Comparison of ENCODE assay signal across 3 cellular contexts in genomic region chr10:94300042-94300441, GRCh38.
TF ChIP-seq lines count a peak whose summit lies in the region.

No MANE protein-coding gene starts in this region.

TF ChIP-seq in SK-N-SH treated with all-trans-retinoic acid at 6 μM for 48 hours, 23 proteins besides CTCF, POLR2A, EP300 and RAD21 (continued from another document and continues in another):
- TF ChIP-seq, protein P1, sequence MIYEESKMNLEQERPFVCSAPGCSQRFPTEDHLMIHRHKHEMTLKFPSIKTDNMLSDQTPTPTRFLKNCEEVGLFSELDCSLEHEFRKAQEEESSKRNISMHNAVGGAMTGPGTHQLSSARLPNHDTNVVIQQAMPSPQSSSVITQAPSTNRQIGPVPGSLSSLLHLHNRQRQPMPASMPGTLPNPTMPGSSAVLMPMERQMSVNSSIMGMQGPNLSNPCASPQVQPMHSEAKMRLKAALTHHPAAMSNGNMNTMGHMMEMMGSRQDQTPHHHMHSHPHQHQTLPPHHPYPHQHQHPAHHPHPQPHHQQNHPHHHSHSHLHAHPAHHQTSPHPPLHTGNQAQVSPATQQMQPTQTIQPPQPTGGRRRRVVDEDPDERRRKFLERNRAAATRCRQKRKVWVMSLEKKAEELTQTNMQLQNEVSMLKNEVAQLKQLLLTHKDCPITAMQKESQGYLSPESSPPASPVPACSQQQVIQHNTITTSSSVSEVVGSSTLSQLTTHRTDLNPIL (CRISPR knock-in tag; IDR thresholded peaks at IDR 0.05; ENCODE audit: low read depth): no peak
- no peak for TF ChIP-seq ZNF8 (CRISPR knock-in tag; IDR thresholded peaks at IDR 0.05)
- no peak for TF ChIP-seq CSDC2 (CRISPR knock-in tag; IDR thresholded peaks at IDR 0.05)
- no peak for TF ChIP-seq TOX (CRISPR knock-in tag; IDR thresholded peaks at IDR 0.05; ENCODE audit: borderline replicate concordance)
- no peak for TF ChIP-seq ZFP3 (CRISPR knock-in tag; IDR thresholded peaks at IDR 0.05)
- TF ChIP-seq OSR1 (CRISPR knock-in tag; IDR thresholded peaks at IDR 0.05): no peak
- TF ChIP-seq, protein P2, sequence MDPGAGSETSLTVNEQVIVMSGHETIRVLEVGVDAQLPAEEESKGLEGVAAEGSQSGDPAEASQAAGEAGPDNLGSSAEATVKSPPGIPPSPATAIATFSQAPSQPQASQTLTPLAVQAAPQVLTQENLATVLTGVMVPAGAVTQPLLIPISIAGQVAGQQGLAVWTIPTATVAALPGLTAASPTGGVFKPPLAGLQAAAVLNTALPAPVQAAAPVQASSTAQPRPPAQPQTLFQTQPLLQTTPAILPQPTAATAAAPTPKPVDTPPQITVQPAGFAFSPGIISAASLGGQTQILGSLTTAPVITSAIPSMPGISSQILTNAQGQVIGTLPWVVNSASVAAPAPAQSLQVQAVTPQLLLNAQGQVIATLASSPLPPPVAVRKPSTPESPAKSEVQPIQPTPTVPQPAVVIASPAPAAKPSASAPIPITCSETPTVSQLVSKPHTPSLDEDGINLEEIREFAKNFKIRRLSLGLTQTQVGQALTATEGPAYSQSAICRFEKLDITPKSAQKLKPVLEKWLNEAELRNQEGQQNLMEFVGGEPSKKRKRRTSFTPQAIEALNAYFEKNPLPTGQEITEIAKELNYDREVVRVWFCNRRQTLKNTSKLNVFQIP (CRISPR knock-in tag; IDR thresholded peaks at IDR 0.05; ENCODE audit: borderline replicate concordance, low read depth): no peak
- no peak for TF ChIP-seq ZFP30 (CRISPR knock-in tag; IDR thresholded peaks at IDR 0.05)
- TF ChIP-seq GLIS3 (CRISPR knock-in tag; IDR thresholded peaks at IDR 0.05): no peak
- no peak for TF ChIP-seq ESRRG (CRISPR knock-in tag; IDR thresholded peaks at IDR 0.05)
- TF ChIP-seq RARB (CRISPR knock-in tag; IDR thresholded peaks at IDR 0.05): no peak
- no peak for TF ChIP-seq CSRNP3 (CRISPR knock-in tag; IDR thresholded peaks at IDR 0.05)

TF ChIP-seq in SK-N-SH, 30 proteins besides CTCF, POLR2A, EP300 and RAD21 (continued from another document):
- TF ChIP-seq ZBTB33 (IDR thresholded peaks at IDR 0.05; ENCODE audit: borderline replicate concordance, low read depth): no peak
- no peak for TF ChIP-seq NFIC (IDR thresholded peaks at IDR 0.05; ENCODE audit: borderline replicate concordance)
- no peak for TF ChIP-seq FOSL2 (IDR thresholded peaks at IDR 0.05; ENCODE audit: borderline replicate concordance, low read depth)
- TF ChIP-seq IRF3 (IDR thresholded peaks at IDR 0.05; ENCODE audit: low read depth, low read length): no peak
- no peak for TF ChIP-seq RCOR1 (IDR thresholded peaks at IDR 0.05; ENCODE audit: low read length)
- TF ChIP-seq FOXM1 (IDR thresholded peaks at IDR 0.05; ENCODE audit: low read depth): no peak
- TF ChIP-seq MXI1 (IDR thresholded peaks at IDR 0.05; ENCODE audit: low read depth, low read length): no peak
- no peak for TF ChIP-seq YY1 (IDR thresholded peaks at IDR 0.05; ENCODE audit: low read depth)
- TF ChIP-seq NRF1 (IDR thresholded peaks at IDR 0.05; ENCODE audit: low read depth, low read length): no peak

TF ChIP-seq in GM23338, 12 proteins besides CTCF, POLR2A, EP300 and RAD21 (continued from another document):
- TF ChIP-seq, protein P3, sequence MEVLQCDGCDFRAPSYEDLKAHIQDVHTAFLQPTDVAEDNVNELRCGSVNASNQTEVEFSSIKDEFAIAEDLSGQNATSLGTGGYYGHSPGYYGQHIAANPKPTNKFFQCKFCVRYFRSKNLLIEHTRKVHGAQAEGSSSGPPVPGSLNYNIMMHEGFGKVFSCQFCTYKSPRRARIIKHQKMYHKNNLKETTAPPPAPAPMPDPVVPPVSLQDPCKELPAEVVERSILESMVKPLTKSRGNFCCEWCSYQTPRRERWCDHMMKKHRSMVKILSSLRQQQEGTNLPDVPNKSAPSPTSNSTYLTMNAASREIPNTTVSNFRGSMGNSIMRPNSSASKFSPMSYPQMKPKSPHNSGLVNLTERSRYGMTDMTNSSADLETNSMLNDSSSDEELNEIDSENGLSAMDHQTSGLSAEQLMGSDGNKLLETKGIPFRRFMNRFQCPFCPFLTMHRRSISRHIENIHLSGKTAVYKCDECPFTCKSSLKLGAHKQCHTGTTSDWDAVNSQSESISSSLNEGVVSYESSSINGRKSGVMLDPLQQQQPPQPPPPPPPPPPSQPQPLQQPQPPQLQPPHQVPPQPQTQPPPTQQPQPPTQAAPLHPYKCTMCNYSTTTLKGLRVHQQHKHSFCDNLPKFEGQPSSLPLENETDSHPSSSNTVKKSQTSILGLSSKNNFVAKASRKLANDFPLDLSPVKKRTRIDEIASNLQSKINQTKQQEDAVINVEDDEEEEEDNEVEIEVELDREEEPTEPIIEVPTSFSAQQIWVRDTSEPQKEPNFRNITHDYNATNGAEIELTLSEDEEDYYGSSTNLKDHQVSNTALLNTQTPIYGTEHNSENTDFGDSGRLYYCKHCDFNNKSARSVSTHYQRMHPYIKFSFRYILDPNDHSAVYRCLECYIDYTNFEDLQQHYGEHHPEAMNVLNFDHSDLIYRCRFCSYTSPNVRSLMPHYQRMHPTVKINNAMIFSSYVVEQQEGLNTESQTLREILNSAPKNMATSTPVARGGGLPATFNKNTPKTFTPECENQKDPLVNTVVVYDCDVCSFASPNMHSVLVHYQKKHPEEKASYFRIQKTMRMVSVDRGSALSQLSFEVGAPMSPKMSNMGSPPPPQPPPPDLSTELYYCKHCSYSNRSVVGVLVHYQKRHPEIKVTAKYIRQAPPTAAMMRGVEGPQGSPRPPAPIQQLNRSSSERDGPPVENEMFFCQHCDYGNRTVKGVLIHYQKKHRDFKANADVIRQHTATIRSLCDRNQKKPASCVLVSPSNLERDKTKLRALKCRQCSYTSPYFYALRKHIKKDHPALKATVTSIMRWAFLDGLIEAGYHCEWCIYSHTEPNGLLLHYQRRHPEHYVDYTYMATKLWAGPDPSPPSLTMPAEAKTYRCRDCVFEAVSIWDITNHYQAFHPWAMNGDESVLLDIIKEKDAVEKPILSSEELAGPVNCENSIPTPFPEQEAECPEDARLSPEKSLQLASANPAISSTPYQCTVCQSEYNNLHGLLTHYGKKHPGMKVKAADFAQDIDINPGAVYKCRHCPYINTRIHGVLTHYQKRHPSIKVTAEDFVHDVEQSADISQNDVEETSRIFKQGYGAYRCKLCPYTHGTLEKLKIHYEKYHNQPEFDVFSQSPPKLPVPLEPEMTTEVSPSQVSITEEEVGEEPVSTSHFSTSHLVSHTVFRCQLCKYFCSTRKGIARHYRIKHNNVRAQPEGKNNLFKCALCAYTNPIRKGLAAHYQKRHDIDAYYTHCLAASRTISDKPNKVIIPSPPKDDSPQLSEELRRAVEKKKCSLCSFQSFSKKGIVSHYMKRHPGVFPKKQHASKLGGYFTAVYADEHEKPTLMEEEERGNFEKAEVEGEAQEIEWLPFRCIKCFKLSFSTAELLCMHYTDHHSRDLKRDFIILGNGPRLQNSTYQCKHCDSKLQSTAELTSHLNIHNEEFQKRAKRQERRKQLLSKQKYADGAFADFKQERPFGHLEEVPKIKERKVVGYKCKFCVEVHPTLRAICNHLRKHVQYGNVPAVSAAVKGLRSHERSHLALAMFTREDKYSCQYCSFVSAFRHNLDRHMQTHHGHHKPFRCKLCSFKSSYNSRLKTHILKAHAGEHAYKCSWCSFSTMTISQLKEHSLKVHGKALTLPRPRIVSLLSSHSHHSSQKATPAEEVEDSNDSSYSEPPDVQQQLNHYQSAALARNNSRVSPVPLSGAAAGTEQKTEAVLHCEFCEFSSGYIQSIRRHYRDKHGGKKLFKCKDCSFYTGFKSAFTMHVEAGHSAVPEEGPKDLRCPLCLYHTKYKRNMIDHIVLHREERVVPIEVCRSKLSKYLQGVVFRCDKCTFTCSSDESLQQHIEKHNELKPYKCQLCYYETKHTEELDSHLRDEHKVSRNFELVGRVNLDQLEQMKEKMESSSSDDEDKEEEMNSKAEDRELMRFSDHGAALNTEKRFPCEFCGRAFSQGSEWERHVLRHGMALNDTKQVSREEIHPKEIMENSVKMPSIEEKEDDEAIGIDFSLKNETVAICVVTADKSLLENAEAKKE (CRISPR knock-in tag; IDR thresholded peaks at IDR 0.05): no peak
- TF ChIP-seq JUNB (IDR thresholded peaks at IDR 0.05; ENCODE audit: unreplicated experiment) (no peak), ZNF114 (CRISPR knock-in tag; IDR thresholded peaks at IDR 0.05) (no peak), NANOG (IDR thresholded peaks at IDR 0.05; ENCODE audit: borderline replicate concordance) (no peak), EZH2phosphoT487 (IDR thresholded peaks at IDR 0.05; ENCODE audit: unreplicated experiment) (no peak), EZH2 (IDR thresholded peaks at IDR 0.05; ENCODE audit: low read depth, unreplicated experiment) (no peak)
